13 cellular contexts compared by ENCODE assay signal in the genomic region with DNA sequence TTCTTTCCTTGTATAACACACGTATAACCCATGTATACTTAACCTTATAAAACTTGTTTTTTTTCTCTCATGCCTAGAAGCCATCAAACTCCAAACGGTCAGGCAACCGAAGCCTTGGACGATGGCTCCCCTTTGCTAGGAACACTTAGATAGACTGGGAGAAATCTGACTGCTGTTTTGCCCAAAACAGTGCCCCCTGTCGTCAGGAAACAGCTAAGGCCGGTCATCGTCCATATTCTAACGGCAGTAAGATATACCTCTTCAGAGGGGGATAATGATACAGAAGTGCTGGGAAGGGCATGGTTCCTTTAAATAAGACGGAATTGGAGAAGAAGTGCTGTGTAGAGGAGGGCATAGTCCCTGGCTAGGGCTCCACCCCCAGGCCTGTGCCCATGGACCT.
DNase-seq lines count a peak whose midpoint lies in the region; TF ChIP-seq lines count a peak whose summit lies in the region.
"Had no signal": no experiment of that assay in that cellular context is flagged by ENCODE, and none has a peak within 500 bp of the region (broad histone marks: within the 10 kb centered on the region; RNA-seq: fewer than 3 reads in every experiment).

No MANE protein-coding gene starts in this region.

- POLR2A ChIA-PET in A673 (lab: Charles Lee; ENCODE audit: low non-redundant PET) = no interaction called here

- no peak overlapping the region for H3K4me3 ChIP-seq in A673 (ENCODE audit: low read depth, low read length, poor library complexity, severe bottlenecking)
- no peak overlapping the region for H3K4me3 ChIP-seq in DOHH2 (ENCODE audit: low read length)
- no peak overlapping the region for H3K4me3 ChIP-seq in WERI-Rb-1 (ENCODE audit: low read depth, low read length)
- H3K4me3 ChIP-seq in foreskin fibroblast (ENCODE audit: low read depth in 1 of 2, low read length in 2 of 2) = no peak overlapping the region
- no peak overlapping the region for H3K4me3 ChIP-seq in ovary
- H3K4me3 ChIP-seq: upper lobe of left lung had no signal

- H3K9me2 ChIP-seq in DOHH2 (replicated peaks; ENCODE audit: control insufficient read depth, low read length) = no peaks in the 10 kb centered on the region

- H3K4me1 ChIP-seq in A673 (ENCODE audit: insufficient read depth, low read length, poor library complexity, severe bottlenecking) (no peaks in the 10 kb centered on the region), DOHH2 (ENCODE audit: control insufficient read depth, low read length) (no peaks in the 10 kb centered on the region), ovary (ENCODE audit: insufficient read depth) (no peaks in the 10 kb centered on the region)
- H3K4me1 ChIP-seq: upper lobe of left lung had no signal

- H3K79me2 ChIP-seq in DOHH2 (ENCODE audit: control insufficient read depth, low read length) = no peaks in the 10 kb centered on the region

- H3K27me3 ChIP-seq in A673 (replicated peaks; ENCODE audit: insufficient read depth, low read depth, low read length, poor library complexity) = peaks cover 9% of the 10 kb centered on the region
- no peaks in the 10 kb centered on the region for H3K27me3 ChIP-seq in DOHH2 (ENCODE audit: control insufficient read depth, low read length)
- no peaks in the 10 kb centered on the region for H3K27me3 ChIP-seq in WERI-Rb-1 (ENCODE audit: insufficient read depth, low read depth, severe bottlenecking)
- no peaks in the 10 kb centered on the region for H3K27me3 ChIP-seq in ovary
- H3K27me3 ChIP-seq: upper lobe of left lung had no signal

- CTCF ChIA-PET in A673 (lab: Charles Lee) = no interaction called here

- TF ChIP-seq EP300 in ovary (IDR thresholded peaks at IDR 0.05) = no peak

- peaks cover 5% of the 10 kb centered on the region for H3K9me3 ChIP-seq in A673 (ENCODE audit: low read depth, low read length, poor library complexity, severe bottlenecking)
- peaks cover 15% of the 10 kb centered on the region for H3K9me3 ChIP-seq in DOHH2 (ENCODE audit: control insufficient read depth, insufficient read depth, low read length)
- peaks cover 14% of the 10 kb centered on the region for H3K9me3 ChIP-seq in WERI-Rb-1 (ENCODE audit: severe bottlenecking)
- H3K9me3 ChIP-seq in ovary = peaks cover 0 to 4% of the 10 kb centered on the region in 2 donors

- 75 to 81% (median 76%) methylated on average over 9 of the region's 9 CpGs for WGBS in ovary, 3 donors

- no peak overlapping the region for H3K4me2 ChIP-seq in DOHH2 (ENCODE audit: low read length)

- no peaks in the 10 kb centered on the region for H3K36me3 ChIP-seq in A673 (ENCODE audit: insufficient read depth, low read length, poor library complexity, severe bottlenecking)
- no peaks in the 10 kb centered on the region for H3K36me3 ChIP-seq in DOHH2 (ENCODE audit: control insufficient read depth, low read length)
- no peaks in the 10 kb centered on the region for H3K36me3 ChIP-seq in WERI-Rb-1
- H3K36me3 ChIP-seq in ovary = no peaks in the 10 kb centered on the region
- H3K36me3 ChIP-seq: upper lobe of left lung had no signal

- no peak for TF ChIP-seq POLR2A in ovary (IDR thresholded peaks at IDR 0.05)

- no TSS peak for BruUV-seq in A673 (replicated peaks; lab: Mats Ljungman, UMichigan)

- no peak overlapping the region for H3K27ac ChIP-seq in A673 (ENCODE audit: low read depth, low read length, poor library complexity, severe bottlenecking)
- H3K27ac ChIP-seq in DOHH2 (ENCODE audit: low read depth, low read length) = no peak overlapping the region
- no peak overlapping the region for H3K27ac ChIP-seq in WERI-Rb-1
- H3K27ac ChIP-seq in ovary = no peak overlapping the region
- H3K27ac ChIP-seq: RWPE1, upper lobe of left lung, VCaP had no signal

- TF ChIP-seq CTCF in A673 (conservative IDR thresholded peaks at IDR 0.05; ENCODE audit: low read depth, low read length) (peak; percentile 28; the same call in 1 of the 2 replicates), DOHH2 (IDR thresholded peaks at IDR 0.05; ENCODE audit: low read depth, low read length, poor library complexity, severe bottlenecking) (peak; percentile 51), WERI-Rb-1 (IDR thresholded peaks at IDR 0.05; ENCODE audit: low read depth, low read length) (peak; percentile 24; the same call in 1 of the 2 replicates), foreskin fibroblast (IDR thresholded peaks at IDR 0.05; ENCODE audit: low read depth, low read length) (peak; percentile 10), ovary (IDR thresholded peaks at IDR 0.05) (no peak)

- DNase-seq in A673 (ENCODE audit: low spot score) (no peak), WERI-Rb-1 (no peak), foreskin fibroblast (peak in 1 of 2 donors; percentile 30), KBM-7 (no peak), KG1 (lab: John Stamatoyannopoulos, UW) (no peak), ovary (no peak), dedifferentiated amniotic fluid mesenchymal stem cell (ENCODE audit: extremely low spot score) (no peak)
- DNase-seq: NCI-H345, retina had no signal

- intact Hi-C loops in A673 (cut with micrococcal nuclease; ENCODE audit: unreplicated experiment) = no loop called here
- intact Hi-C loops in ovary (cut with DNase I) = no loop called here

- no peaks in the 10 kb centered on the region for H4K20me1 ChIP-seq in DOHH2 (ENCODE audit: control insufficient read depth, insufficient read depth, low read depth, low read length)

- in situ Hi-C loops in KBM-7 (cut with MboI; ENCODE audit: low pct_unique_long_range_greater_than_20kb, low sequenced_read_pairs) = no loop called here

- no peaks in the 10 kb centered on the region for H3F3A ChIP-seq in DOHH2 (ENCODE audit: control insufficient read depth, insufficient read depth)

Comparison
In these comparisons a context has a peak if more than half of its experiments do, and no peak if none do; other contexts are left out.
1. CTCF ChIP-seq: peak in A673 (single experiment), DOHH2 (single experiment), WERI-Rb-1 (single experiment) and foreskin fibroblast (single experiment); none in ovary (0 of 3).